Comparison of ENCODE assay signal across 22 cellular contexts in genomic region chr15:91307561-91307960, GRCh38.
DNase-seq lines count a peak whose midpoint lies in the region; ATAC-seq lines count a peak whose summit lies in the region.
"Had no signal": no experiment of that assay in that cellular context is flagged by ENCODE, and none has a peak within 500 bp of the region (broad histone marks: within the 10 kb centered on the region; RNA-seq: fewer than 3 reads in every experiment).

No MANE protein-coding gene starts in this region.

- H3K4me1 Mint-ChIP-seq in activated naive CD8-positive, alpha-beta T cell treated with anti-CD3 and anti-CD28 coated beads, Interleukin-2, amount 10 ng/mL, durations not matched to agents 7 days and 5 days, result peaks cover 80% of the 10 kb centered on the region
- H3K4me1 Mint-ChIP-seq in activated naive CD8-positive, alpha-beta T cell treated with anti-CD3 and anti-CD28 coated beads for 36 hours, result peaks cover 56% of the 10 kb centered on the region
- peaks cover 45% of the 10 kb centered on the region for H3K4me1 Mint-ChIP-seq in activated T-helper 17 cell treated with anti-CD3 and anti-CD28 coated beads, Interleukin-2, amount 50 U/mL, for 72 hours
- peaks cover 50% of the 10 kb centered on the region for H3K4me1 Mint-ChIP-seq in stimulated activated naive CD8-positive, alpha-beta T cell treated with anti-CD3 and anti-CD28 coated beads, Interleukin-15, amount 100 ng/mL, for 72 hours

- H3K4me3 Mint-ChIP-seq in activated naive CD8-positive, alpha-beta T cell treated with anti-CD3 and anti-CD28 coated beads, Interleukin-2, amount 10 ng/mL, durations not matched to agents 7 days and 5 days, result peak overlapping the region; percentile 51
- no peak overlapping the region for H3K4me3 Mint-ChIP-seq in activated naive CD8-positive, alpha-beta T cell treated with anti-CD3 and anti-CD28 coated beads for 36 hours
- no peak overlapping the region for H3K4me3 Mint-ChIP-seq in activated T-helper 17 cell treated with anti-CD3 and anti-CD28 coated beads, Interleukin-2, amount 50 U/mL, for 72 hours
- H3K4me3 Mint-ChIP-seq in stimulated activated naive CD8-positive, alpha-beta T cell treated with anti-CD3 and anti-CD28 coated beads, Interleukin-15, amount 100 ng/mL, for 72 hours, result no peak overlapping the region
- H3K4me3 Mint-ChIP-seq: GM23338, H9 had no signal

- POLR2A ChIA-PET in activated naive CD8-positive, alpha-beta T cell treated with anti-CD3 and anti-CD28 coated beads, Interleukin-2, amount 10 ng/mL, durations not matched to agents 7 days and 5 days (lab: Charles Lee), result interaction anchor here (0.6 to 3.5 kb wide), 5 partner anchors 11 to 162 kb away, joined by 3 to 15 read pairs (median 10); no protein-coding TSS in a partner anchor

- peak overlapping the region; percentile 87 for H3K27ac Mint-ChIP-seq in activated naive CD8-positive, alpha-beta T cell treated with anti-CD3 and anti-CD28 coated beads, Interleukin-2, amount 10 ng/mL, durations not matched to agents 7 days and 5 days
- no peak overlapping the region for H3K27ac Mint-ChIP-seq in activated naive CD8-positive, alpha-beta T cell treated with anti-CD3 and anti-CD28 coated beads for 36 hours
- H3K27ac Mint-ChIP-seq in activated T-helper 17 cell treated with anti-CD3 and anti-CD28 coated beads, Interleukin-2, amount 50 U/mL, for 72 hours, result peak overlapping the region; percentile 15
- H3K27ac Mint-ChIP-seq in stimulated activated naive CD8-positive, alpha-beta T cell treated with anti-CD3 and anti-CD28 coated beads, Interleukin-15, amount 100 ng/mL, for 72 hours, result no peak overlapping the region
- H3K27ac Mint-ChIP-seq: GM23338, H9 had no signal

- peaks cover 5% of the 10 kb centered on the region for H3K27me3 Mint-ChIP-seq in activated naive CD8-positive, alpha-beta T cell treated with anti-CD3 and anti-CD28 coated beads, Interleukin-2, amount 10 ng/mL, durations not matched to agents 7 days and 5 days
- peaks cover 15% of the 10 kb centered on the region for H3K27me3 Mint-ChIP-seq in activated naive CD8-positive, alpha-beta T cell treated with anti-CD3 and anti-CD28 coated beads for 36 hours
- H3K27me3 Mint-ChIP-seq in activated T-helper 17 cell treated with anti-CD3 and anti-CD28 coated beads, Interleukin-2, amount 50 U/mL, for 72 hours, result peaks cover 23% of the 10 kb centered on the region
- peaks cover 26% of the 10 kb centered on the region for H3K27me3 Mint-ChIP-seq in stimulated activated naive CD8-positive, alpha-beta T cell treated with anti-CD3 and anti-CD28 coated beads, Interleukin-15, amount 100 ng/mL, for 72 hours

- peak; percentile 2 for DNase-seq in NCI-H146 (lab: John Stamatoyannopoulos, UW)
- DNase-seq in NCI-H146 treated with DMSO at 0.1 percent for 48 hours (lab: John Stamatoyannopoulos, UW; ENCODE audit: unreplicated experiment), result no peak
- DNase-seq in activated naive CD8-positive, alpha-beta T cell treated with anti-CD3 and anti-CD28 coated beads, Interleukin-2, amount 10 ng/mL, durations not matched to agents 7 days and 5 days, result no peak
- DNase-seq in activated naive CD8-positive, alpha-beta T cell treated with anti-CD3 and anti-CD28 coated beads for 36 hours, result no peak
- DNase-seq in left colon, result no peak
- DNase-seq in stimulated activated naive CD8-positive, alpha-beta T cell treated with anti-CD3 and anti-CD28 coated beads, Interleukin-15, amount 100 ng/mL, for 72 hours, result no peak
- DNase-seq in glomerular visceral epithelial cell (ENCODE audit: extremely low spot score), result no peak
- DNase-seq: 8988T, ACHN, BE2C, DMS79, H9, NCI-H1105, NCI-H1436 treated with DMSO at 0.1 percent for 48 hours, NCI-H2029, NCI-H2227 treated with DMSO at 0.1 percent for 48 hours, NCI-H526 treated with DMSO at 0.1 percent for 48 hours, PC-3, SK-N-SH had no signal

- H3K36me3 Mint-ChIP-seq in activated naive CD8-positive, alpha-beta T cell treated with anti-CD3 and anti-CD28 coated beads, Interleukin-2, amount 10 ng/mL, durations not matched to agents 7 days and 5 days, result peaks cover 19% of the 10 kb centered on the region
- no peaks in the 10 kb centered on the region for H3K36me3 Mint-ChIP-seq in activated naive CD8-positive, alpha-beta T cell treated with anti-CD3 and anti-CD28 coated beads for 36 hours
- no peaks in the 10 kb centered on the region for H3K36me3 Mint-ChIP-seq in activated T-helper 17 cell treated with anti-CD3 and anti-CD28 coated beads, Interleukin-2, amount 50 U/mL, for 72 hours (ENCODE audit: low read depth)

- intact Hi-C loops in left colon (cut with DNase I, micrococcal nuclease), result loop anchor here in 1 of 2 donors (10.0 kb wide), 2 partner anchors 397 to 537 kb away; no protein-coding TSS in a partner anchor

- H3K9me3 Mint-ChIP-seq in activated naive CD8-positive, alpha-beta T cell treated with anti-CD3 and anti-CD28 coated beads, Interleukin-2, amount 10 ng/mL, durations not matched to agents 7 days and 5 days, result no peaks in the 10 kb centered on the region
- H3K9me3 Mint-ChIP-seq in activated naive CD8-positive, alpha-beta T cell treated with anti-CD3 and anti-CD28 coated beads for 36 hours, result no peaks in the 10 kb centered on the region
- H3K9me3 Mint-ChIP-seq in activated T-helper 17 cell treated with anti-CD3 and anti-CD28 coated beads, Interleukin-2, amount 50 U/mL, for 72 hours, result no peaks in the 10 kb centered on the region
- no peaks in the 10 kb centered on the region for H3K9me3 Mint-ChIP-seq in stimulated activated naive CD8-positive, alpha-beta T cell treated with anti-CD3 and anti-CD28 coated beads, Interleukin-15, amount 100 ng/mL, for 72 hours
- H3K9me3 Mint-ChIP-seq: GM23338, H9 had no signal

- no peak for ATAC-seq in activated naive CD8-positive, alpha-beta T cell treated with anti-CD3 and anti-CD28 coated beads, Interleukin-2, amount 10 ng/mL, durations not matched to agents 7 days and 5 days (ENCODE audit: low read depth)
- no peak for ATAC-seq in activated T-helper 17 cell treated with anti-CD3 and anti-CD28 coated beads, Interleukin-2, amount 50 U/mL, for 72 hours (replicated peaks)
- no peak for ATAC-seq in left colon
- no peak for ATAC-seq in stimulated activated naive CD8-positive, alpha-beta T cell treated with anti-CD3 and anti-CD28 coated beads, Interleukin-15, amount 100 ng/mL, for 72 hours
- ATAC-seq: GM23338, HepG2, PC-3 had no signal

Comparison
In these comparisons a context has a peak if more than half of its experiments do, and no peak if none do; other contexts are left out.
1. H3K27ac Mint-ChIP-seq: peak in activated naive CD8-positive, alpha-beta T cell treated with anti-CD3 and anti-CD28 coated beads, Interleukin-2, amount 10 ng/mL, durations not matched to agents 7 days and 5 days (single experiment) and activated T-helper 17 cell treated with anti-CD3 and anti-CD28 coated beads, Interleukin-2, amount 50 U/mL, for 72 hours (single experiment); none in activated naive CD8-positive, alpha-beta T cell treated with anti-CD3 and anti-CD28 coated beads for 36 hours (single experiment) and stimulated activated naive CD8-positive, alpha-beta T cell treated with anti-CD3 and anti-CD28 coated beads, Interleukin-15, amount 100 ng/mL, for 72 hours (0 of 2).